In the genomic region with DNA sequence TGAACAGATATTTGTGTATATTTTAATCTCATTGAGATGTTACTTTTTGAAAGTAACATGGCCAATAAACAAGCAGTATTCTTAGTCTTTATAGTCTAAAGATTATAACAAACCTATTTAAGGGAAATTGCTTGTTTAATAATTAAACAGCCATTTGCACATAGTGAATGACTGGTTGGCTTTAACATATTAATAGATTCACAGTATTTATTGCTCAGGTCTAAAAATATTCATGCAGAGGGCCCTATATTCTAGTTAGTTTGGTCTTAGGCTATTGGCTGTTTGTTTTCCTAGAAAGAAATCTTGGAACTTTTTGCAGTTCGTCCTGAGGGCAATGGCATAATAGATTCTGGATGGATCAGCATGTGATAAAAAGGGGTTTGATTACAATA, we compare ENCODE assay signal across 30 cellular contexts. TPM values are rescaled to one million over a fixed set of nuclear protein-coding genes. Genes with fewer than 3 reads are reported as not detected.
DNase-seq lines count a peak whose midpoint lies in the region; ATAC-seq, FAIRE-seq and TF ChIP-seq lines count a peak whose summit lies in the region.
"Had no signal": no experiment of that assay in that cellular context is flagged by ENCODE, and none has a peak within 500 bp of the region (broad histone marks: within the 10 kb centered on the region; RNA-seq: fewer than 3 reads in every experiment).

No MANE protein-coding gene starts in this region.

- BruUV-seq in OCI-LY7 (replicated peaks; lab: Mats Ljungman, UMichigan) = no TSS peak

- H4K20me1 ChIP-seq in astrocyte (ENCODE audit: insufficient read depth, low read length) (peaks cover 36% of the 10 kb centered on the region), smooth muscle cell (ENCODE audit: low read depth) (peaks cover 96% of the 10 kb centered on the region), OCI-LY7 (ENCODE audit: insufficient read depth, low read length) (no peaks in the 10 kb centered on the region)

- ATAC-seq in memory B cell (ENCODE audit: low read depth) (no peak), HG03571 (IDR thresholded peaks at IDR 0.05; ENCODE audit: unreplicated experiment) (no peak)
- ATAC-seq: body of pancreas, GM23338, upper lobe of right lung, WTC11 had no signal

- H3K79me2 ChIP-seq in astrocyte (ENCODE audit: insufficient read depth, low read length) = peaks cover 96% of the 10 kb centered on the region
- peaks cover 83% of the 10 kb centered on the region for H3K79me2 ChIP-seq in smooth muscle cell (ENCODE audit: low read depth)
- no peaks in the 10 kb centered on the region for H3K79me2 ChIP-seq in OCI-LY7 (ENCODE audit: insufficient read depth, low read depth, low read length)

- no peaks in the 10 kb centered on the region for H3K9me2 ChIP-seq in OCI-LY7 (ENCODE audit: insufficient read depth, low read length)

- 100% methylated on average over 1 of the region's 1 CpG for WGBS in smooth muscle cell (ENCODE audit: low lambda C conversion rate)

- H3K4me1 ChIP-seq in astrocyte (ENCODE audit: insufficient read depth, low read length) (peaks cover 38% of the 10 kb centered on the region), smooth muscle cell (ENCODE audit: low read depth) (peaks cover 30% of the 10 kb centered on the region), OCI-LY7 (ENCODE audit: insufficient read depth, low read length, poor library complexity, severe bottlenecking) (no peaks in the 10 kb centered on the region)
- H3K4me1 ChIP-seq: Peyer's patch, prostate gland had no signal

- TF ChIP-seq CTCF in astrocyte (IDR thresholded peaks at IDR 0.05; ENCODE audit: insufficient read depth, low read depth, low read length) (no peak), smooth muscle cell (IDR thresholded peaks at IDR 0.05; ENCODE audit: borderline replicate concordance, insufficient read depth, poor library complexity, severe bottlenecking) (no peak), OCI-LY7 (conservative IDR thresholded peaks at IDR 0.05; ENCODE audit: low read length) (no peak)

- no peak overlapping the region for H3K4me3 Mint-ChIP-seq in activated naive CD4-positive, alpha-beta T cell treated with anti-CD3 and anti-CD28 coated beads, Interleukin-2, amount 50 U/mL, for 24 hours
- H3K4me3 Mint-ChIP-seq in activated naive CD4-positive, alpha-beta T cell treated with anti-CD3 and anti-CD28 coated beads for 36 hours = no peak overlapping the region
- H3K4me3 Mint-ChIP-seq in astrocyte (ENCODE audit: unreplicated experiment) (peak overlapping the region; percentile 3), memory B cell (no peak overlapping the region)
- H3K4me3 Mint-ChIP-seq: activated CD4-positive, alpha-beta T cell treated with anti-CD3 and anti-CD28 coated beads, Interleukin-2, amount 10 ng/mL, durations not matched to agents 24 days and 14 days; CD4-positive, alpha-beta memory T cell; GM23338; WTC11 had no signal

- H3K27me3 ChIP-seq in astrocyte (ENCODE audit: insufficient read depth, low read length) (no peaks in the 10 kb centered on the region), smooth muscle cell (ENCODE audit: low read depth) (no peaks in the 10 kb centered on the region)
- H3K27me3 ChIP-seq: adrenal gland, body of pancreas, Peyer's patch, suprapubic skin, upper lobe of right lung had no signal

- peaks cover 32% of the 10 kb centered on the region for H3F3A ChIP-seq in smooth muscle cell (ENCODE audit: low read depth)

- FAIRE-seq in astrocyte (lab: Jason Lieb, UNC) = no peak
- FAIRE-seq: A549, islet of Langerhans had no signal

- H3K4me1 Mint-ChIP-seq in activated naive CD4-positive, alpha-beta T cell treated with anti-CD3 and anti-CD28 coated beads, Interleukin-2, amount 50 U/mL, for 24 hours = peaks cover 32% of the 10 kb centered on the region
- H3K4me1 Mint-ChIP-seq in activated naive CD4-positive, alpha-beta T cell treated with anti-CD3 and anti-CD28 coated beads for 36 hours (ENCODE audit: low read depth) = peaks cover 19% of the 10 kb centered on the region
- H3K4me1 Mint-ChIP-seq in astrocyte (ENCODE audit: low read depth, unreplicated experiment) (peaks cover 32% of the 10 kb centered on the region), memory B cell (peaks cover 8% of the 10 kb centered on the region)
- H3K4me1 Mint-ChIP-seq: GM23338, WTC11 had no signal

- no peak overlapping the region for H3K4me3 ChIP-seq in astrocyte (ENCODE audit: insufficient read depth, low read depth, low read length)
- no peak overlapping the region for H3K4me3 ChIP-seq in smooth muscle cell
- H3K4me3 ChIP-seq in OCI-LY7 (ENCODE audit: low read depth, low read length, poor library complexity, severe bottlenecking) = no peak overlapping the region
- H3K4me3 ChIP-seq: A549, adrenal gland, body of pancreas, GM23338, left ventricle myocardium inferior, Peyer's patch, prostate gland, suprapubic skin, upper lobe of right lung had no signal

- H3K27me3 Mint-ChIP-seq in activated naive CD4-positive, alpha-beta T cell treated with anti-CD3 and anti-CD28 coated beads, Interleukin-2, amount 50 U/mL, for 24 hours = no peaks in the 10 kb centered on the region
- H3K27me3 Mint-ChIP-seq in activated naive CD4-positive, alpha-beta T cell treated with anti-CD3 and anti-CD28 coated beads for 36 hours (ENCODE audit: low read depth) = no peaks in the 10 kb centered on the region
- H3K27me3 Mint-ChIP-seq in astrocyte (ENCODE audit: low read depth, unreplicated experiment) (no peaks in the 10 kb centered on the region), memory B cell (no peaks in the 10 kb centered on the region)
- H3K27me3 Mint-ChIP-seq: activated CD4-positive, alpha-beta T cell treated with anti-CD3 and anti-CD28 coated beads, Interleukin-2, amount 10 ng/mL, durations not matched to agents 24 days and 14 days; CD4-positive, alpha-beta memory T cell had no signal

- H2AFZ ChIP-seq in astrocyte (ENCODE audit: low read depth, low read length) (no peak overlapping the region), smooth muscle cell (ENCODE audit: low read depth) (no peak overlapping the region), OCI-LY7 (ENCODE audit: low read length) (no peak overlapping the region)
- H2AFZ ChIP-seq: GM23338 had no signal

- H3K36me3 ChIP-seq in astrocyte (ENCODE audit: insufficient read depth, low read length) (peaks cover 21% of the 10 kb centered on the region), smooth muscle cell (ENCODE audit: low read depth) (peaks cover 17% of the 10 kb centered on the region), OCI-LY7 (ENCODE audit: insufficient read depth, low read length) (peaks cover 11% of the 10 kb centered on the region; the same call in 1 of the 2 replicates)
- H3K36me3 ChIP-seq: prostate gland had no signal

- intact Hi-C loops in activated naive CD4-positive, alpha-beta T cell treated with anti-CD3 and anti-CD28 coated beads for 36 hours (cut with micrococcal nuclease) = no loop called here
- intact Hi-C loops in OCI-LY7 (cut with micrococcal nuclease; ENCODE audit: unreplicated experiment) = no loop called here

- H3K27ac ChIP-seq in astrocyte (ENCODE audit: low read depth, low read length) (peak overlapping the region; percentile 65), smooth muscle cell (ENCODE audit: low read depth) (peak overlapping the region; percentile 91), OCI-LY7 (ENCODE audit: low read depth, low read length, poor library complexity, severe bottlenecking) (no peak overlapping the region)
- H3K27ac ChIP-seq: A549, body of pancreas, prostate gland, suprapubic skin, upper lobe of right lung had no signal

- peaks cover 21% of the 10 kb centered on the region for H3K36me3 Mint-ChIP-seq in activated naive CD4-positive, alpha-beta T cell treated with anti-CD3 and anti-CD28 coated beads, Interleukin-2, amount 50 U/mL, for 24 hours
- H3K36me3 Mint-ChIP-seq in activated naive CD4-positive, alpha-beta T cell treated with anti-CD3 and anti-CD28 coated beads for 36 hours (ENCODE audit: low read depth) = peaks cover 19% of the 10 kb centered on the region
- H3K36me3 Mint-ChIP-seq in astrocyte (ENCODE audit: low read depth, unreplicated experiment) = peaks cover 2% of the 10 kb centered on the region
- H3K36me3 Mint-ChIP-seq in memory B cell = peaks cover 20% of the 10 kb centered on the region

- CTCF ChIA-PET in activated naive CD4-positive, alpha-beta T cell treated with anti-CD3 and anti-CD28 coated beads for 36 hours (lab: Charles Lee) = no interaction called here
- CTCF ChIA-PET in OCI-LY7 (lab: Charles Lee; ENCODE audit: unreplicated experiment) = no interaction called here

- H3K4me2 ChIP-seq in astrocyte (ENCODE audit: low read length) (peak overlapping the region; percentile 36), smooth muscle cell (peak overlapping the region; percentile 67), OCI-LY7 (ENCODE audit: low read length) (no peak overlapping the region)
- H3K4me2 ChIP-seq: A549, GM23338 had no signal

- no peaks in the 10 kb centered on the region for H3K9me3 Mint-ChIP-seq in activated naive CD4-positive, alpha-beta T cell treated with anti-CD3 and anti-CD28 coated beads, Interleukin-2, amount 50 U/mL, for 24 hours
- no peaks in the 10 kb centered on the region for H3K9me3 Mint-ChIP-seq in activated naive CD4-positive, alpha-beta T cell treated with anti-CD3 and anti-CD28 coated beads for 36 hours
- H3K9me3 Mint-ChIP-seq in astrocyte (ENCODE audit: unreplicated experiment) (no peaks in the 10 kb centered on the region), memory B cell (no peaks in the 10 kb centered on the region)
- H3K9me3 Mint-ChIP-seq: activated CD4-positive, alpha-beta T cell treated with anti-CD3 and anti-CD28 coated beads, Interleukin-2, amount 10 ng/mL, durations not matched to agents 24 days and 14 days; CD4-positive, alpha-beta memory T cell; GM23338; WTC11 had no signal

- peak overlapping the region; percentile 52 for H3K27ac Mint-ChIP-seq in activated naive CD4-positive, alpha-beta T cell treated with anti-CD3 and anti-CD28 coated beads, Interleukin-2, amount 50 U/mL, for 24 hours
- no peak overlapping the region for H3K27ac Mint-ChIP-seq in activated naive CD4-positive, alpha-beta T cell treated with anti-CD3 and anti-CD28 coated beads for 36 hours
- H3K27ac Mint-ChIP-seq in astrocyte (ENCODE audit: unreplicated experiment) = peak overlapping the region; percentile 76
- H3K27ac Mint-ChIP-seq in memory B cell = peak overlapping the region; percentile 75
- H3K27ac Mint-ChIP-seq: activated CD4-positive, alpha-beta T cell treated with anti-CD3 and anti-CD28 coated beads, Interleukin-2, amount 10 ng/mL, durations not matched to agents 24 days and 14 days; CD4-positive, alpha-beta memory T cell; GM23338; WTC11 had no signal

- H3K9ac ChIP-seq in astrocyte (ENCODE audit: low read length) (peak overlapping the region; percentile 35), smooth muscle cell (ENCODE audit: low read depth) (peak overlapping the region; percentile 14)

- H3K9me3 ChIP-seq in astrocyte (ENCODE audit: insufficient read depth, low read depth, low read length) (no peaks in the 10 kb centered on the region), smooth muscle cell (replicated peaks; ENCODE audit: low read depth) (no peaks in the 10 kb centered on the region), OCI-LY7 (ENCODE audit: low read length) (no peaks in the 10 kb centered on the region)
- H3K9me3 ChIP-seq: A549, adrenal gland, body of pancreas, left ventricle myocardium inferior, Peyer's patch, prostate gland, suprapubic skin, upper lobe of right lung had no signal

- POLR2A ChIA-PET in OCI-LY7 (lab: Charles Lee) = no interaction called here

- DNase-seq in activated naive CD4-positive, alpha-beta T cell treated with anti-CD3 and anti-CD28 coated beads for 36 hours = no peak
- DNase-seq in astrocyte (ENCODE audit: low read depth) = no peak
- DNase-seq in memory B cell (ENCODE audit: low spot score in 2 of 2) = no peak
- DNase-seq in smooth muscle cell (lab: John Stamatoyannopoulos, UW; ENCODE audit: unreplicated experiment) = no peak
- DNase-seq in C1 segment of cervical spinal cord (lab: John Stamatoyannopoulos, UW) = no peak
- DNase-seq in OCI-LY7 (ENCODE audit: low spot score) = no peak
- DNase-seq: activated CD4-positive, alpha-beta T cell treated with anti-CD3 and anti-CD28 coated beads, Interleukin-2, amount 10 ng/mL, durations not matched to agents 24 days and 14 days; activated T-cell treated with anti-CD3 and anti-CD28 coated beads, Interleukin-2, amount 50 U/mL, for 1 hour; body of pancreas; CD4-positive, alpha-beta memory T cell; DMS 273 treated with DMSO at 0.1 percent for 48 hours; left ventricle myocardium inferior; NCI-H1048; NCI-H1694; NCI-H446; NCI-H748 treated with DMSO at 0.1 percent for 48 hours; Peyer's patch; SIG-M5; stimulated activated naive CD4-positive, alpha-beta T cell; T1000; upper lobe of right lung had no signal

RNA-seq across cellular contexts. Expression of a gene that starts 34.6 kb away (rescaled TPM):
- total RNA-seq in activated naive CD4-positive, alpha-beta T cell treated with anti-CD3 and anti-CD28 coated beads for 36 hours = 10 to 100 TPM; 22.6 to 23.2 TPM
- 93.1 and 110 TPM in 2 replicates for total RNA-seq in astrocyte
- 103 and 113 TPM in 2 replicates for total RNA-seq in smooth muscle cell
- 26.3 and 29.5 TPM in 2 replicates for polyA plus RNA-seq in smooth muscle cell
- total RNA-seq in OCI-LY7 (2014; rRNA removed; shearing (Covaris generic)) = 18.6 and 19.1 TPM in 2 replicates
- 37.2 and 38.4 TPM in 2 replicates for total RNA-seq in OCI-LY7 (2022)
